8 cellular contexts compared by ENCODE assay signal in the genomic region with DNA sequence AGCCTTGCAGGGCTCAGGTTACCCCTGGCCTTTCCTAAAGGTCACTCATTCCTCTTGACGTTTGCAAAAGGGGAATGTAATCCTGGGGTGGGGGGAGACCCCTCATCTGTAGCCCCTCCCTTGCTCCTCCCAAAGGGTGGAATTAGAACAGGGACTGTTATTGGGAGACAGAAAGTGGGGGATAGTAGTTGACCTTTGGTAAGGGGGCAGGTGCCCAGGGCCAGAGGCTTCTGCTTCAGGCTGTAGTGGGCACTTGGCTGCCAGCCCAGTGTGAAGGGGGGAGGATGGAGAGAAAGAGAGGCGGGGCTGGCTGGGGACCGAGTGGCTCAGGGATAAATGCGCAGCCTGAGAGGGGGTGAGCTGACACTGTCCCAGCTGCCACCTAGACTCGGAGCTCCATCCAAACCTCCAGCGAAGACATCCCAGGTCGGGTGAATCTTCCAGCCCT. TPM values are rescaled to one million over a fixed set of nuclear protein-coding genes. Genes with fewer than 3 reads are reported as not detected.
A peak's percentile ranks its signal among the peaks of the same experiment; 100 is the strongest.
DNase-seq lines count a peak whose midpoint lies in the region; ATAC-seq, FAIRE-seq and TF ChIP-seq lines count a peak whose summit lies in the region.

A gene (plus strand): TSS at position 363 of the 448 bp plus-strand sequence. CDS start 711 bp downstream, outside the sequence.

- H3K4me3 Mint-ChIP-seq in activated naive CD4-positive, alpha-beta T cell treated with anti-CD3 and anti-CD28 coated beads, Interleukin-2, amount 50 U/mL, for 24 hours: peak within 1 kb of the TSS; percentile 90
- peak within 1 kb of the TSS; percentile 81 for H3K4me3 Mint-ChIP-seq in activated B cell treated with CpG ODN at 0.5 μM for 24 hours

- intact Hi-C loops in activated B cell treated with CpG ODN at 0.5 μM for 24 hours (cut with micrococcal nuclease): no loop called here
- intact Hi-C loops in left cardiac atrium (cut with DNase I): loop anchor here in 1 of 2 donors (2.0 kb wide), 1 partner anchor 16 kb away; a partner anchor contains a TSS

- peaks cover 0 to 4% of the 10 kb centered on the region in 2 donors for H3K36me3 ChIP-seq in small intestine (ENCODE audit: control insufficient read depth in 2 of 2, insufficient read depth in 2 of 2, low read length in 2 of 2)

- no peak for FAIRE-seq in small intestine (lab: Jason Lieb, UNC)

- no peaks in the 10 kb centered on the region for H3K27me3 ChIP-seq in small intestine (ENCODE audit: control insufficient read depth in 2 of 2, insufficient read depth in 2 of 2, low read length in 2 of 2)

- H3K27ac ChIP-seq in small intestine (ENCODE audit: low read depth in 1 of 2, low read length in 1 of 2): peak within 1 kb of the TSS; percentile 95 to 97

- H3K9me3 Mint-ChIP-seq in activated naive CD4-positive, alpha-beta T cell treated with anti-CD3 and anti-CD28 coated beads, Interleukin-2, amount 50 U/mL, for 24 hours: no peaks in the 10 kb centered on the region
- no peaks in the 10 kb centered on the region for H3K9me3 Mint-ChIP-seq in activated B cell treated with CpG ODN at 0.5 μM for 24 hours

- H3K9me3 ChIP-seq in small intestine (ENCODE audit: control insufficient read depth, low read depth): no peaks in the 10 kb centered on the region

- peaks cover 12% of the 10 kb centered on the region for H3K36me3 Mint-ChIP-seq in activated naive CD4-positive, alpha-beta T cell treated with anti-CD3 and anti-CD28 coated beads, Interleukin-2, amount 50 U/mL, for 24 hours
- peaks cover 20% of the 10 kb centered on the region for H3K36me3 Mint-ChIP-seq in activated B cell treated with CpG ODN at 0.5 μM for 24 hours (ENCODE audit: low read depth)

- H3K27ac Mint-ChIP-seq in activated naive CD4-positive, alpha-beta T cell treated with anti-CD3 and anti-CD28 coated beads, Interleukin-2, amount 50 U/mL, for 24 hours: peak within 1 kb of the TSS; percentile 97
- peak within 1 kb of the TSS; percentile 86 for H3K27ac Mint-ChIP-seq in activated B cell treated with CpG ODN at 0.5 μM for 24 hours

- 26 to 43% (median 37%) methylated on average over 7 of the region's 7 CpGs for WGBS in small intestine, 3 donors

- DNase-seq in activated naive CD4-positive, alpha-beta T cell treated with Interleukin-2 at 50 U/mL for 16 hours: no peak
- DNase-seq in activated B cell treated with CpG ODN at 0.5 μM for 24 hours (no peak), left cardiac atrium (no peak), small intestine (no peak)

- ATAC-seq in activated B cell treated with CpG ODN at 0.5 μM for 24 hours (ENCODE audit: low read depth) (no peak), left cardiac atrium (no peak), HG02759 (IDR thresholded peaks at IDR 0.05; ENCODE audit: unreplicated experiment) (no peak), HG03097 (IDR thresholded peaks at IDR 0.05; ENCODE audit: low FRiP score, unreplicated experiment) (no peak), HG03439 (IDR thresholded peaks at IDR 0.05; ENCODE audit: unreplicated experiment) (no peak)

- no peaks in the 10 kb centered on the region for H3K27me3 Mint-ChIP-seq in activated naive CD4-positive, alpha-beta T cell treated with anti-CD3 and anti-CD28 coated beads, Interleukin-2, amount 50 U/mL, for 24 hours
- H3K27me3 Mint-ChIP-seq in activated B cell treated with CpG ODN at 0.5 μM for 24 hours: peaks cover 2% of the 10 kb centered on the region

- H3K4me1 ChIP-seq in small intestine (ENCODE audit: control insufficient read depth in 2 of 2, insufficient read depth in 1 of 2, low read depth in 1 of 2, low read length in 1 of 2): peaks cover 0 to 10% of the 10 kb centered on the region in 2 donors

- H3K4me1 Mint-ChIP-seq in activated naive CD4-positive, alpha-beta T cell treated with anti-CD3 and anti-CD28 coated beads, Interleukin-2, amount 50 U/mL, for 24 hours: peaks cover 17% of the 10 kb centered on the region
- peaks cover 26% of the 10 kb centered on the region for H3K4me1 Mint-ChIP-seq in activated B cell treated with CpG ODN at 0.5 μM for 24 hours

- CTCF ChIA-PET in activated B cell treated with CpG ODN at 0.5 μM for 24 hours (lab: Charles Lee): interaction anchor here (2.0 kb wide), 1 partner anchor 37 kb away, joined by 6 read pairs; a partner anchor contains a TSS

- POLR2A ChIA-PET in activated B cell treated with CpG ODN at 0.5 μM for 24 hours (lab: Charles Lee): interaction anchor here (0.7 to 12.1 kb wide), 6 partner anchors 9 to 127 kb away, joined by 3 to 391 read pairs (median 4); a partner anchor contains a TSS

- no peak for TF ChIP-seq CTCF in activated B cell treated with CpG ODN at 0.5 μM for 24 hours (IDR thresholded peaks at IDR 0.05)

- H3K4me3 ChIP-seq in small intestine (ENCODE audit: low read depth in 1 of 2, low read length in 2 of 2): peak within 1 kb of the TSS in 1 of 2 donors; percentile 87

RNA-seq across cellular contexts. Expression of the gene that starts here (rescaled TPM):
- total RNA-seq in activated B cell treated with CpG ODN at 0.5 μM for 24 hours (26.3 and 29.5 TPM in 2 replicates), left cardiac atrium (100 to 1,000 TPM; 149 to 228 TPM)
- polyA plus RNA-seq in small intestine: 10 to 100 TPM; 10.7 to 98.0 (median 25.9) TPM
